ENCODE assay signal across 1 cellular context in the genomic region with DNA sequence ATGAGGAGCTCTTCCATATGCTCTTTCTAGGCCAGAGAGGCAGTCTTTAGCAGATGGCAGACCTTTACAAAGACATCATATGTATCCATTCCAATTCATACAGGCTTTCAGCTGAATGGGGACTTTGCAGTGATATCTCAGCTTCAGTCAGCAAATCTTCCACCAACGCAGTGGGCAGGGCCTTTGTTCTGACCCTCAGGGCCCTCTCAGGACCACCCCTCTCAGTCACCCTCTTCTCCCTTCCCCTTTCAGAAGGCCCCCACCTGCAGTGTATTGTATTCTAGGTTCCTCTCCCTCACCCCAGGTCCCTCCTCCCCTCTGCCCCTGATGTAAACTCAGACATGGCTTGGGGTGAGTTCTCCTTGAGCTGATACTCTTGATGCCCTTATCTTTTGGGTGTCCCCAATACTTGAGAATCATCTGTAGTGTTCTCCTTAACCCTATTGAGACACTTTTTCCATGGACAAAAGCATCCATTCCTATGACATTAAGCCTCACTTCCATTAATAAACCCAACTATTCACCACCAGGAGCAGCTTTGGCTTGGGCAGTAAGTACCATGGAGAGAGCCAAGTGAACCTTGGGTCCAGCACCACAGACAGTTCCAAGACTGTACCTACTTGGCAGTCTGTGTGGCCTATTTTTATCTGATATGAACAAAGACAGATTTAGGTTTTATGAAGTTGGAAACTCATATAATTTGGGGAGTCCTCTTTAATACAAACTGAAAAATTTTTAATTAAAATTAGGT.
TF ChIP-seq lines count a peak whose summit lies in the region.

No MANE protein-coding gene starts in this region.

TF ChIP-seq in GM12878, 131 proteins besides CTCF, POLR2A, EP300 and RAD21 (continued from another document):
- TF ChIP-seq, protein P1, sequence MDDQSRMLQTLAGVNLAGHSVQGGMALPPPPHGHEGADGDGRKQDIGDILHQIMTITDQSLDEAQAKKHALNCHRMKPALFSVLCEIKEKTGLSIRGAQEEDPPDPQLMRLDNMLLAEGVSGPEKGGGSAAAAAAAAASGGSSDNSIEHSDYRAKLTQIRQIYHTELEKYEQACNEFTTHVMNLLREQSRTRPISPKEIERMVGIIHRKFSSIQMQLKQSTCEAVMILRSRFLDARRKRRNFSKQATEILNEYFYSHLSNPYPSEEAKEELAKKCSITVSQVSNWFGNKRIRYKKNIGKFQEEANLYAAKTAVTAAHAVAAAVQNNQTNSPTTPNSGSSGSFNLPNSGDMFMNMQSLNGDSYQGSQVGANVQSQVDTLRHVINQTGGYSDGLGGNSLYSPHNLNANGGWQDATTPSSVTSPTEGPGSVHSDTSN (IDR thresholded peaks at IDR 0.05; ENCODE audit: insufficient replicate concordance, low read depth, low read length), result no peak
- TF ChIP-seq MYC (IDR thresholded peaks at IDR 0.05; ENCODE audit: insufficient read depth, insufficient read length, insufficient replicate concordance, low read length, severe bottlenecking), result no peak
- TF ChIP-seq YY1 (IDR thresholded peaks at IDR 0.05; ENCODE audit: low read depth, low read length), result no peak
- peak; percentile 97 for TF ChIP-seq REST (IDR thresholded peaks at IDR 0.05; ENCODE audit: low read depth, low read length)
- no peak for TF ChIP-seq YBX1 (IDR thresholded peaks at IDR 0.05)
- peak; percentile 15; the same call in 1 of the 2 replicates for TF ChIP-seq HCFC1 (IDR thresholded peaks at IDR 0.05; ENCODE audit: low read length)
- TF ChIP-seq CBX5 (IDR thresholded peaks at IDR 0.05; ENCODE audit: low read depth), result no peak
- TF ChIP-seq RFX5 (IDR thresholded peaks at IDR 0.05; ENCODE audit: low read depth, low read length), result no peak
